Comparison of ENCODE assay signal across 33 cellular contexts in genomic region chr2:127169066-127169660, GRCh38. TPM values are rescaled to one million over a fixed set of nuclear protein-coding genes. Genes with fewer than 3 reads are reported as not detected.
"Had no signal": no experiment of that assay in that cellular context is flagged by ENCODE, and none has a peak within 500 bp of the region (broad histone marks: within the 10 kb centered on the region; RNA-seq: fewer than 3 reads in every experiment).

No MANE protein-coding gene starts in this region.

- H3K27ac ChIP-seq: breast epithelium, KMS-11, RWPE1, SJCRH30, WERI-Rb-1 had no signal

- H3K4me3 Mint-ChIP-seq: activated CD8-positive, alpha-beta memory T cell treated with anti-CD3 and anti-CD28 coated beads, Interleukin-2, amount 10 ng/mL, durations not matched to agents 7 days and 5 days; activated CD8-positive, alpha-beta T cell treated with anti-CD3 and anti-CD28 coated beads, Interleukin-2, amount 10 ng/mL, durations not matched to agents 7 days and 5 days; activated naive CD4-positive, alpha-beta T cell treated with anti-CD3 and anti-CD28 coated beads, Interleukin-2, amount 50 U/mL, for 24 hours; activated T-cell treated with anti-CD3 and anti-CD28 coated beads, Interleukin-2, amount 50 U/mL, for 72 hours had no signal

- H3K27me3 ChIP-seq: breast epithelium, SJCRH30 had no signal

- H3K9me3 Mint-ChIP-seq: activated naive CD4-positive, alpha-beta T cell treated with anti-CD3 and anti-CD28 coated beads, Interleukin-2, amount 50 U/mL, for 24 hours; activated T-cell treated with anti-CD3 and anti-CD28 coated beads, Interleukin-2, amount 50 U/mL, for 72 hours; activated T-helper 2 cell treated with anti-CD3 and anti-CD28 coated beads, Interferon-gamma antibody, Interleukin-2, Interleukin-4, amounts not matched to agents 10 μg/mL and 5 μg/mL and 100 μg/mL, durations not matched to agents 14 hours and 24 hours and 36 hours; IgD-negative memory B cell had no signal

- DNase-seq: activated CD4-positive, alpha-beta T cell treated with anti-CD3 and anti-CD28 coated beads for 48 hours; activated CD4-positive, alpha-beta T cell treated with anti-CD3 and anti-CD28 coated beads, Interleukin-2, amount 50 U/mL, for 4 hours; activated CD4-positive, CD25-positive, alpha-beta regulatory T cell treated with anti-CD3 and anti-CD28 coated beads, Interleukin-2, amount 50 U/mL, for 72 hours; activated CD8-positive, alpha-beta memory T cell treated with anti-CD3 and anti-CD28 coated beads, Interleukin-2, amount 10 ng/mL, durations not matched to agents 7 days and 5 days; activated CD8-positive, alpha-beta T cell treated with anti-CD3 and anti-CD28 coated beads, Interleukin-2, amount 10 ng/mL, durations not matched to agents 7 days and 5 days; activated naive CD4-positive, alpha-beta T cell; activated T-cell treated with anti-CD3 and anti-CD28 coated beads, Interleukin-2, amount 50 U/mL, for 72 hours; aorta; central memory CD4-positive, alpha-beta T cell; NCI-H1092; NCI-H1417 treated with DMSO at 0.1 percent for 48 hours; NCI-H1694; NCI-H2029; NCI-H2107; NCI-H2171 treated with DMSO at 0.1 percent for 48 hours; NCI-H345; NCI-H510A; NCI-H526 treated with DMSO at 0.1 percent for 48 hours; Right ventricle myocardium superior; SJCRH30; SK-N-SH; T-helper 1 cell; WERI-Rb-1 had no signal

- H3K4me2 ChIP-seq: KMS-11, SK-N-SH had no signal

- H3K4me1 Mint-ChIP-seq: activated naive CD4-positive, alpha-beta T cell treated with anti-CD3 and anti-CD28 coated beads, Interleukin-2, amount 50 U/mL, for 24 hours had no signal

- H3K9ac ChIP-seq: KMS-11, SK-N-SH had no signal

- H3K4me1 ChIP-seq: breast epithelium had no signal

- H3K36me3 ChIP-seq: breast epithelium, SJCRH30, WERI-Rb-1 had no signal

- H3K27ac Mint-ChIP-seq: activated CD8-positive, alpha-beta memory T cell treated with anti-CD3 and anti-CD28 coated beads, Interleukin-2, amount 10 ng/mL, durations not matched to agents 7 days and 5 days; activated CD8-positive, alpha-beta T cell treated with anti-CD3 and anti-CD28 coated beads, Interleukin-2, amount 10 ng/mL, durations not matched to agents 7 days and 5 days; activated naive CD4-positive, alpha-beta T cell treated with anti-CD3 and anti-CD28 coated beads, Interleukin-2, amount 50 U/mL, for 24 hours; activated T-cell treated with anti-CD3 and anti-CD28 coated beads, Interleukin-2, amount 50 U/mL, for 72 hours; activated T-helper 2 cell treated with anti-CD3 and anti-CD28 coated beads, Interferon-gamma antibody, Interleukin-2, Interleukin-4, amounts not matched to agents 10 μg/mL and 5 μg/mL and 100 μg/mL, durations not matched to agents 14 hours and 24 hours and 36 hours; IgD-negative memory B cell had no signal

- H3K9me3 ChIP-seq: breast epithelium, SJCRH30, SK-N-SH had no signal

- H3K36me3 Mint-ChIP-seq: activated CD8-positive, alpha-beta memory T cell treated with anti-CD3 and anti-CD28 coated beads, Interleukin-2, amount 10 ng/mL, durations not matched to agents 7 days and 5 days; activated naive CD4-positive, alpha-beta T cell treated with anti-CD3 and anti-CD28 coated beads, Interleukin-2, amount 50 U/mL, for 24 hours; IgD-negative memory B cell had no signal

- H3K4me3 ChIP-seq: breast epithelium, SJCRH30 had no signal

- ATAC-seq: activated CD8-positive, alpha-beta memory T cell treated with anti-CD3 and anti-CD28 coated beads, Interleukin-2, amount 10 ng/mL, durations not matched to agents 7 days and 5 days; activated CD8-positive, alpha-beta T cell treated with anti-CD3 and anti-CD28 coated beads, Interleukin-2, amount 10 ng/mL, durations not matched to agents 7 days and 5 days; activated T-cell treated with anti-CD3 and anti-CD28 coated beads, Interleukin-2, amount 50 U/mL, for 72 hours; Panc1 had no signal

- H3K27me3 Mint-ChIP-seq: activated CD8-positive, alpha-beta memory T cell treated with anti-CD3 and anti-CD28 coated beads, Interleukin-2, amount 10 ng/mL, durations not matched to agents 7 days and 5 days; activated naive CD4-positive, alpha-beta T cell treated with anti-CD3 and anti-CD28 coated beads, Interleukin-2, amount 50 U/mL, for 24 hours had no signal

RNA-seq across cellular contexts. Expression of gene CYP27C1, which starts 50.9 kb away (rescaled TPM):
- total RNA-seq: activated CD8-positive, alpha-beta memory T cell treated with anti-CD3 and anti-CD28 coated beads, Interleukin-2, amount 10 ng/mL, durations not matched to agents 7 days and 5 days; activated CD8-positive, alpha-beta T cell treated with anti-CD3 and anti-CD28 coated beads, Interleukin-2, amount 10 ng/mL, durations not matched to agents 7 days and 5 days; activated T-cell treated with anti-CD3 and anti-CD28 coated beads, Interleukin-2, amount 50 U/mL, for 72 hours; activated T-helper 2 cell treated with anti-CD3 and anti-CD28 coated beads, Interferon-gamma antibody, Interleukin-2, Interleukin-4, amounts not matched to agents 10 μg/mL and 5 μg/mL and 100 μg/mL, durations not matched to agents 14 hours and 24 hours and 36 hours; MCF 10A; OCI-LY7; Right ventricle myocardium superior; T-helper 2 cell treated with Interferon-gamma antibody and Interleukin-4, amounts not matched to agents 100 ng/mL and 5 ng/mL, for 36 hours had no signal
- polyA plus RNA-seq: aorta, IgD-negative memory B cell, SK-N-SH had no signal
